In genomic region chr15:52221730-52222129, GRCh38 we compare ENCODE assay signal across 10 cellular contexts. TPM values are rescaled to one million over a fixed set of nuclear protein-coding genes. Genes with fewer than 3 reads are reported as not detected.
DNase-seq lines count a peak whose midpoint lies in the region; ATAC-seq and TF ChIP-seq lines count a peak whose summit lies in the region.
"Had no signal": no experiment of that assay in that cellular context is flagged by ENCODE, and none has a peak within 500 bp of the region (broad histone marks: within the 10 kb centered on the region; RNA-seq: fewer than 3 reads in every experiment).

No MANE protein-coding gene starts in this region.

- H3K9ac ChIP-seq in SU-DHL-6 (ENCODE audit: low read length) = peak overlapping the region; percentile 77

- H3K9me3 ChIP-seq in SU-DHL-6 (ENCODE audit: insufficient read depth, low read length) = no peaks in the 10 kb centered on the region

- H3K4me1 ChIP-seq in GM23338 (ENCODE audit: insufficient read depth) = no peaks in the 10 kb centered on the region

- peak overlapping the region; percentile 90 for H3K27ac Mint-ChIP-seq in activated T-cell treated with anti-CD3 and anti-CD28 coated beads, Interleukin-2, amount 50 U/mL, for 24 hours
- no peak overlapping the region for H3K27ac Mint-ChIP-seq in GM23338
- H3K27ac Mint-ChIP-seq in stimulated activated effector memory CD8-positive, alpha-beta T cell treated with anti-CD3 and anti-CD28 coated beads, Interleukin-12 subunit alpha, Interleukin-12 subunit beta, amount 100 ng/mL, for 72 hours = peak overlapping the region; percentile 74

- H4K20me1 ChIP-seq in GM23338 (replicated peaks; ENCODE audit: insufficient read depth) (no peaks in the 10 kb centered on the region), SU-DHL-6 (ENCODE audit: low read depth, low read length) (no peaks in the 10 kb centered on the region)

- H3K4me2 ChIP-seq in GM23338 (no peak overlapping the region), SU-DHL-6 (ENCODE audit: low read depth, low read length, poor library complexity, severe bottlenecking) (peak overlapping the region; percentile 99)

- H3K4me3 ChIP-seq in GM23338 = no peak overlapping the region
- peak overlapping the region; percentile 71 for H3K4me3 ChIP-seq in SU-DHL-6 (ENCODE audit: insufficient read depth, low read length, poor library complexity, severe bottlenecking)

- H3K27me3 ChIP-seq in GM23338 (ENCODE audit: insufficient read depth) = no peaks in the 10 kb centered on the region
- H3K27me3 ChIP-seq in SU-DHL-6 (ENCODE audit: low read length) = no peaks in the 10 kb centered on the region

- no peaks in the 10 kb centered on the region for H3K36me3 Mint-ChIP-seq in activated T-cell treated with anti-CD3 and anti-CD28 coated beads, Interleukin-2, amount 50 U/mL, for 24 hours (ENCODE audit: low read depth)
- peaks cover 65% of the 10 kb centered on the region for H3K36me3 Mint-ChIP-seq in GM23338 (ENCODE audit: low read depth)
- no peaks in the 10 kb centered on the region for H3K36me3 Mint-ChIP-seq in stimulated activated effector memory CD8-positive, alpha-beta T cell treated with anti-CD3 and anti-CD28 coated beads, Interleukin-12 subunit alpha, Interleukin-12 subunit beta, amount 100 ng/mL, for 72 hours

- ATAC-seq in GM23338 = no peak
- ATAC-seq in stimulated activated effector memory CD8-positive, alpha-beta T cell treated with anti-CD3 and anti-CD28 coated beads, Interleukin-12 subunit alpha, Interleukin-12 subunit beta, amount 100 ng/mL, for 72 hours = peak; percentile 64
- ATAC-seq in GM21737 (IDR thresholded peaks at IDR 0.05; ENCODE audit: unreplicated experiment) = no peak

- peak overlapping the region; percentile 65 for H3K4me3 Mint-ChIP-seq in activated T-cell treated with anti-CD3 and anti-CD28 coated beads, Interleukin-2, amount 50 U/mL, for 24 hours
- no peak overlapping the region for H3K4me3 Mint-ChIP-seq in GM23338
- H3K4me3 Mint-ChIP-seq in stimulated activated effector memory CD8-positive, alpha-beta T cell treated with anti-CD3 and anti-CD28 coated beads, Interleukin-12 subunit alpha, Interleukin-12 subunit beta, amount 100 ng/mL, for 72 hours = peak overlapping the region; percentile 67

- no peaks in the 10 kb centered on the region for H3K27me3 Mint-ChIP-seq in activated T-cell treated with anti-CD3 and anti-CD28 coated beads, Interleukin-2, amount 50 U/mL, for 24 hours
- peaks cover 5% of the 10 kb centered on the region for H3K27me3 Mint-ChIP-seq in GM23338 (ENCODE audit: insufficient read depth, low read depth, poor library complexity)

- H2AFZ ChIP-seq in GM23338 = no peak overlapping the region
- H2AFZ ChIP-seq in SU-DHL-6 (ENCODE audit: low read depth, low read length, severe bottlenecking) = no peak overlapping the region

- H3F3A ChIP-seq in GM23338 (replicated peaks; ENCODE audit: low read depth) = peaks cover 3% of the 10 kb centered on the region; the same call in 1 of the 2 replicates
- H3F3A ChIP-seq in SU-DHL-6 (ENCODE audit: insufficient read depth) = peaks cover 76% of the 10 kb centered on the region

- TF ChIP-seq CTCF in GM23338 (conservative IDR thresholded peaks at IDR 0.05; ENCODE audit: low read depth in 2 of 2) (no peak), SU-DHL-6 (IDR thresholded peaks at IDR 0.05; ENCODE audit: insufficient read depth, low read length, poor library complexity, severe bottlenecking) (no peak)

- H3K36me3 ChIP-seq in GM23338 (ENCODE audit: insufficient read depth) = peaks cover 39% of the 10 kb centered on the region
- no peaks in the 10 kb centered on the region for H3K36me3 ChIP-seq in SU-DHL-6 (ENCODE audit: low read length)

- H3K9me2 ChIP-seq in GM23338 (ENCODE audit: insufficient read depth) = no peaks in the 10 kb centered on the region
- H3K9me2 ChIP-seq in SU-DHL-6 (replicated peaks; ENCODE audit: insufficient read depth, low read length) = no peaks in the 10 kb centered on the region

- H3K9me3 Mint-ChIP-seq in activated T-cell treated with anti-CD3 and anti-CD28 coated beads, Interleukin-2, amount 50 U/mL, for 24 hours = no peaks in the 10 kb centered on the region
- no peaks in the 10 kb centered on the region for H3K9me3 Mint-ChIP-seq in GM23338
- no peaks in the 10 kb centered on the region for H3K9me3 Mint-ChIP-seq in stimulated activated effector memory CD8-positive, alpha-beta T cell treated with anti-CD3 and anti-CD28 coated beads, Interleukin-12 subunit alpha, Interleukin-12 subunit beta, amount 100 ng/mL, for 72 hours

- H3K27ac ChIP-seq in GM23338 (ENCODE audit: low read depth) = 0 out of 2 replicates have a peak overlapping the region, but pooled peaks have one; percentile 32
- H3K27ac ChIP-seq in SU-DHL-6 (ENCODE audit: low read depth, low read length) = peak overlapping the region; percentile 97
- no peak overlapping the region for H3K27ac ChIP-seq in caudate nucleus (ENCODE audit: low read depth, low read length)

- H3K4me1 Mint-ChIP-seq in activated T-cell treated with anti-CD3 and anti-CD28 coated beads, Interleukin-2, amount 50 U/mL, for 24 hours (ENCODE audit: low read depth) = peaks cover 30% of the 10 kb centered on the region
- H3K4me1 Mint-ChIP-seq in GM23338 = no peaks in the 10 kb centered on the region
- peaks cover 26% of the 10 kb centered on the region for H3K4me1 Mint-ChIP-seq in stimulated activated effector memory CD8-positive, alpha-beta T cell treated with anti-CD3 and anti-CD28 coated beads, Interleukin-12 subunit alpha, Interleukin-12 subunit beta, amount 100 ng/mL, for 72 hours

- DNase-seq in activated T-cell treated with anti-CD3 and anti-CD28 coated beads, Interleukin-2, amount 50 U/mL, for 24 hours = no peak
- DNase-seq in activated T-cell treated with anti-CD3 and anti-CD28 coated beads for 4 hours = no peak
- no peak for DNase-seq in GM23338 (ENCODE audit: low spot score)
- DNase-seq in stimulated activated effector memory CD8-positive, alpha-beta T cell treated with anti-CD3 and anti-CD28 coated beads, Interleukin-12 subunit alpha, Interleukin-12 subunit beta, amount 100 ng/mL, for 72 hours (ENCODE audit: low spot score in 2 of 2) = no peak
- no peak for DNase-seq in caudate nucleus (lab: John Stamatoyannopoulos, UW)
- no peak for DNase-seq in DMS 273 treated with DMSO at 0.1 percent for 48 hours (lab: John Stamatoyannopoulos, UW)
- DNase-seq: hypothalamus, NCI-H774 had no signal

- H3K79me2 ChIP-seq in GM23338 (replicated peaks; ENCODE audit: insufficient read depth) = no peaks in the 10 kb centered on the region
- peaks cover 12% of the 10 kb centered on the region for H3K79me2 ChIP-seq in SU-DHL-6 (ENCODE audit: insufficient read depth, low read length)

TF ChIP-seq in GM23338, 12 proteins besides CTCF, POLR2A, EP300 and RAD21:
- TF ChIP-seq STAT1 (IDR thresholded peaks at IDR 0.05; ENCODE audit: unreplicated experiment) (no peak), REST (IDR thresholded peaks at IDR 0.05; ENCODE audit: unreplicated experiment) (no peak)

RNA-seq across cellular contexts. Expression of gene GNB5, which starts 30.5 kb away (rescaled TPM):
- total RNA-seq in GM23338 (2014; rRNA removed; shearing (Covaris generic)) = 40.8 and 68.3 TPM in 2 replicates
- 20.1 and 23.0 TPM in 2 replicates for polyA plus RNA-seq in GM23338 (2016; fragmentation: Nextera tagmentation; extraction: Ambion mirVana)
